ENCODE assay signal across 26 cellular contexts in genomic region chr1:18805925-18806849, GRCh38. TPM values are rescaled to one million over a fixed set of nuclear protein-coding genes. Genes with fewer than 3 reads are reported as not detected.
A peak's percentile ranks its signal among the peaks of the same experiment; 100 is the strongest.
DNase-seq lines count a peak whose midpoint lies in the region; ATAC-seq and TF ChIP-seq lines count a peak whose summit lies in the region.
"Had no signal": no experiment of that assay in that cellular context is flagged by ENCODE, and none has a peak within 500 bp of the region (broad histone marks: within the 10 kb centered on the region; RNA-seq: fewer than 3 reads in every experiment).

No MANE protein-coding gene starts in this region.

- no peaks in the 10 kb centered on the region for H3K36me3 ChIP-seq in SJCRH30
- no peaks in the 10 kb centered on the region for H3K36me3 ChIP-seq in stomach
- no peaks in the 10 kb centered on the region for H3K36me3 ChIP-seq in upper lobe of left lung

- no peak for TF ChIP-seq POLR2A in stomach (IDR thresholded peaks at IDR 0.05)
- no peak for TF ChIP-seq POLR2A in upper lobe of left lung (IDR thresholded peaks at IDR 0.05)

- H3K4me3 ChIP-seq in SJCRH30, result no peak overlapping the region
- H3K4me3 ChIP-seq in stomach, result no peak overlapping the region
- H3K4me3 ChIP-seq in upper lobe of left lung, result no peak overlapping the region

- H3K27me3 ChIP-seq in SJCRH30 (no peaks in the 10 kb centered on the region), stomach (peaks cover 0 to 61% (median 4%) of the 10 kb centered on the region in 3 donors), upper lobe of left lung (no peaks in the 10 kb centered on the region)

- H3K4me1 ChIP-seq in SJCRH30 (peaks cover 47% of the 10 kb centered on the region), stomach (no peaks in the 10 kb centered on the region), upper lobe of left lung (no peaks in the 10 kb centered on the region)

- 54 to 72% (median 69%) methylated on average over 3 to 7 of the region's 7 CpGs for WGBS in stomach, 5 donors
- WGBS in upper lobe of left lung, 2 donors, result 71 to 73% methylated on average over 5 to 7 of the region's 7 CpGs

- no peaks in the 10 kb centered on the region for H3K36me3 Mint-ChIP-seq in activated T-cell treated with anti-CD3 and anti-CD28 coated beads, Interleukin-2, amount 50 U/mL, for 4 hours (ENCODE audit: insufficient read depth)
- H3K36me3 Mint-ChIP-seq: activated naive CD4-positive, alpha-beta T cell treated with anti-CD3 and anti-CD28 coated beads, Interleukin-2, amount 50 U/mL, for 24 hours; CD14-positive monocyte; IgD-negative memory B cell; type B pancreatic cell had no signal

- H3K27ac ChIP-seq in SJCRH30 (peak overlapping the region; percentile 75), stomach (no peak overlapping the region), upper lobe of left lung (no peak overlapping the region)

- H3K4me1 Mint-ChIP-seq in activated T-cell treated with anti-CD3 and anti-CD28 coated beads, Interleukin-2, amount 50 U/mL, for 4 hours (ENCODE audit: low read depth), result no peaks in the 10 kb centered on the region
- H3K4me1 Mint-ChIP-seq: activated naive CD4-positive, alpha-beta T cell treated with anti-CD3 and anti-CD28 coated beads, Interleukin-2, amount 50 U/mL, for 24 hours; CD14-positive monocyte; stimulated activated naive CD8-positive, alpha-beta T cell treated with anti-CD3 and anti-CD28 coated beads, Interleukin-15, amount 100 ng/mL, for 72 hours had no signal

- no peak overlapping the region for H3K4me3 Mint-ChIP-seq in activated T-cell treated with anti-CD3 and anti-CD28 coated beads, Interleukin-2, amount 50 U/mL, for 4 hours
- H3K4me3 Mint-ChIP-seq: activated naive CD4-positive, alpha-beta T cell treated with anti-CD3 and anti-CD28 coated beads, Interleukin-2, amount 50 U/mL, for 24 hours; CD14-positive monocyte; IgD-negative memory B cell; stimulated activated naive CD8-positive, alpha-beta T cell treated with anti-CD3 and anti-CD28 coated beads, Interleukin-15, amount 100 ng/mL, for 72 hours; type B pancreatic cell had no signal

- ATAC-seq in activated T-cell treated with anti-CD3 and anti-CD28 coated beads, Interleukin-2, amount 50 U/mL, for 4 hours, result no peak
- no peak for ATAC-seq in upper lobe of left lung (ENCODE audit: low FRiP score in 2 of 2)
- ATAC-seq: left lobe of liver; stimulated activated naive CD8-positive, alpha-beta T cell treated with anti-CD3 and anti-CD28 coated beads, Interleukin-15, amount 100 ng/mL, for 72 hours had no signal

- H3K27me3 Mint-ChIP-seq in activated T-cell treated with anti-CD3 and anti-CD28 coated beads, Interleukin-2, amount 50 U/mL, for 4 hours (ENCODE audit: low read depth), result peaks cover 26% of the 10 kb centered on the region

- DNase-seq in 8988T (peak; percentile 32), GM03348 (ENCODE audit: low spot score) (peak; percentile 48), SJCRH30 (peak; percentile 59 to 60), kidney tubule cell (ENCODE audit: low spot score) (peak; percentile 4), stomach (no peak), GM19238 (ENCODE audit: insufficient read length, low spot score) (no peak), upper lobe of left lung (no peak)
- DNase-seq in activated T-cell treated with anti-CD3 and anti-CD28 coated beads, Interleukin-2, amount 50 U/mL, for 4 hours, result no peak
- DNase-seq: activated CD4-positive, alpha-beta T cell treated with anti-CD3 and anti-CD28 coated beads for 4 hours; DMS 273 treated with DMSO at 0.1 percent for 48 hours; effector memory CD4-positive, alpha-beta T cell; GF-D8; H7; NCI-H1694 treated with DMSO at 0.1 percent for 48 hours; NCI-H774; Right ventricle myocardium superior; stimulated activated CD4-positive, alpha-beta T cell treated with anti-CD3 and anti-CD28 coated beads, Interleukin-4, amount 100 ng/mL, for 24 hours; stimulated activated naive CD8-positive, alpha-beta T cell treated with anti-CD3 and anti-CD28 coated beads, Interleukin-15, amount 100 ng/mL, for 72 hours had no signal

- TF ChIP-seq EP300 in stomach (IDR thresholded peaks at IDR 0.05), result no peak
- TF ChIP-seq EP300 in upper lobe of left lung (IDR thresholded peaks at IDR 0.05), result no peak

- TF ChIP-seq CTCF in stomach (IDR thresholded peaks at IDR 0.05) (no peak), upper lobe of left lung (IDR thresholded peaks at IDR 0.05) (no peak)

- no peaks in the 10 kb centered on the region for H3K9me3 ChIP-seq in SJCRH30 (replicated peaks)
- no peaks in the 10 kb centered on the region for H3K9me3 ChIP-seq in stomach
- H3K9me3 ChIP-seq in upper lobe of left lung, result no peaks in the 10 kb centered on the region

- no peaks in the 10 kb centered on the region for H3K9me3 Mint-ChIP-seq in activated T-cell treated with anti-CD3 and anti-CD28 coated beads, Interleukin-2, amount 50 U/mL, for 4 hours
- H3K9me3 Mint-ChIP-seq: activated naive CD4-positive, alpha-beta T cell treated with anti-CD3 and anti-CD28 coated beads, Interleukin-2, amount 50 U/mL, for 24 hours; CD14-positive monocyte; stimulated activated naive CD8-positive, alpha-beta T cell treated with anti-CD3 and anti-CD28 coated beads, Interleukin-15, amount 100 ng/mL, for 72 hours; type B pancreatic cell had no signal

- intact Hi-C loops in stomach (cut with DNase I; ENCODE audit: low total_unique reads), result no loop called here

RNA-seq across cellular contexts. Expression of gene TAS1R2, which starts 53.3 kb away (rescaled TPM):
- total RNA-seq in SJCRH30 (2014; rRNA removed; shearing (Covaris generic)), result not detected in 2 replicates
- not detected for total RNA-seq in activated T-cell treated with anti-CD3 and anti-CD28 coated beads, Interleukin-2, amount 50 U/mL, for 4 hours
- 1 to 10 TPM in 1 of 5 donors, not detected in 4; 9.9 TPM for total RNA-seq in stomach
- not detected for polyA plus RNA-seq in stomach
- not detected for total RNA-seq in upper lobe of left lung
- total RNA-seq: A673; left lobe of liver; pulmonary artery endothelial cell; Right ventricle myocardium superior; T-helper 1 cell treated with Interleukin-12 subunit alpha and Interleukin-12 subunit beta and Interleukin-4 antibody, amounts not matched to agents 30 ng/mL and 1 ng/mL, for 36 hours had no signal
- polyA plus RNA-seq: CD14-positive monocyte, IgD-negative memory B cell had no signal

Comparison
In these comparisons a context has a peak if more than half of its experiments do, and no peak if none do; other contexts are left out.
1. DNase-seq: peak in 8988T (single experiment), GM03348 (single experiment), SJCRH30 (2 of 2) and kidney tubule cell (single experiment); none in activated T-cell treated with anti-CD3 and anti-CD28 coated beads, Interleukin-2, amount 50 U/mL, for 4 hours (single experiment), stomach (single experiment), GM19238 (single experiment) and upper lobe of left lung (0 of 2).